ENCODE assay signal across 15 cellular contexts in the genomic region with DNA sequence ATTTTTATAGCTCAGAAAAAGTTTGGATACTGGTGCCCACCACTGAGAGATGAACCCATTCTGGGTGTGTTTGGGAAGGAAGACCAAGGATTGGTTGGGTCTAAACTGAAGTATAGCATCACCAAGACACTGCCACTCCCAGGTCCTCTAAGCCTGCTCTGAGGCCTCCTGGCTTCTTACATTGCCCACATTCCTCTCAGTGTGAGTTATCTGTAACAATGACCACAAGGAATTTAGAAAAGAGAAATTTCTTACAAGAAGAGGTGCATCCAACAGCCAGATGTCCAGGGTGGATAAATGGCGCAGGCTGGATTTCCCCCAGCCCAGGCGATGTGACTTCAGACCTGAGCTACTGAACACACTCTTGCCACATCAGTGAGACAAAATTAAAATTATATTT.
DNase-seq lines count a peak whose midpoint lies in the region; ATAC-seq lines count a peak whose summit lies in the region.
"Had no signal": no experiment of that assay in that cellular context is flagged by ENCODE, and none has a peak within 500 bp of the region (broad histone marks: within the 10 kb centered on the region; RNA-seq: fewer than 3 reads in every experiment).

No MANE protein-coding gene starts in this region.

- in situ Hi-C loops in ACHN (cut with HindIII; ENCODE audit: low pct_ligation_motif_present, low pct_unique_long_range_greater_than_20kb, low sequenced_read_pairs) = loop anchor here (25.0 kb wide), 1 partner anchor 128 kb away; no protein-coding TSS in a partner anchor

- no peak for ATAC-seq in GM21423 (IDR thresholded peaks at IDR 0.05; ENCODE audit: unreplicated experiment)
- ATAC-seq in HG02798 (IDR thresholded peaks at IDR 0.05; ENCODE audit: poor library complexity, unreplicated experiment) = no peak
- ATAC-seq in HG02870 (IDR thresholded peaks at IDR 0.05; ENCODE audit: unreplicated experiment) = no peak
- ATAC-seq: lower lobe of right lung, pancreas, upper lobe of right lung had no signal

- peak; percentile 99 for DNase-seq in ACHN
- peak; percentile 22 for DNase-seq in HPDE6-E6E7 (ENCODE audit: extremely low spot score)
- DNase-seq in amniotic epithelial cell (ENCODE audit: low read depth) = peak; percentile 96
- peak; percentile 97 for DNase-seq in glomerular visceral epithelial cell (ENCODE audit: extremely low spot score)
- no peak for DNase-seq in NCI-H2227 (lab: John Stamatoyannopoulos, UW; ENCODE audit: unreplicated experiment)
- DNase-seq: activated T-cell treated with anti-CD3 and anti-CD28 coated beads for 4 hours; KG1; lower lobe of right lung; NCI-H1930; NK-92 treated with Interleukin-12 subunit alpha and Interleukin-12 subunit beta, amount 100 ng/mL, for 24 hours; pancreas; upper lobe of right lung had no signal
